8 cellular contexts compared by ENCODE assay signal in genomic region chr20:33444797-33445560, GRCh38. TPM values are rescaled to one million over a fixed set of nuclear protein-coding genes. Genes with fewer than 3 reads are reported as not detected.
DNase-seq lines count a peak whose midpoint lies in the region; ATAC-seq and TF ChIP-seq lines count a peak whose summit lies in the region.

No MANE protein-coding gene starts in this region.

- TF ChIP-seq EP300 in upper lobe of left lung (IDR thresholded peaks at IDR 0.05) = no peak

- TF ChIP-seq CTCF in 22Rv1 (IDR thresholded peaks at IDR 0.05) (peak; percentile 52), HEK293 (tag by site-specific recombination; IDR thresholded peaks at IDR 0.05) (no peak), fibroblast of mammary gland (conservative IDR thresholded peaks at IDR 0.05; ENCODE audit: control insufficient read depth, insufficient read depth, low read depth, low read length) (peak; percentile 23), spleen (IDR thresholded peaks at IDR 0.05 in 8 of 11, conservative IDR thresholded peaks at IDR 0.05 in 3 of 11) (peak in 1 of 11 experiments; percentile 6), upper lobe of left lung (IDR thresholded peaks at IDR 0.05) (no peak)

- H3K4me1 ChIP-seq in HEK293 (ENCODE audit: control insufficient read depth, insufficient read depth, low read length) (no peaks in the 10 kb centered on the region; the same call in 1 of the 2 replicates), spleen (peaks cover 0 to 33% (median 18%) of the 10 kb centered on the region in 6 donors), upper lobe of left lung (peaks cover 8 to 16% (median 12%) of the 10 kb centered on the region in 4 donors)

- ATAC-seq in upper lobe of left lung (ENCODE audit: low FRiP score in 2 of 2) (no peak), GM19351 (IDR thresholded peaks at IDR 0.05; ENCODE audit: unreplicated experiment) (no peak)

- intact Hi-C loops in spleen (cut with DNase I; ENCODE audit: low total_unique reads) = no loop called here

- TF ChIP-seq POLR2A in spleen (IDR thresholded peaks at IDR 0.05) (no peak), upper lobe of left lung (IDR thresholded peaks at IDR 0.05) (no peak)

- H3K9me3 ChIP-seq in HEK293 (ENCODE audit: control insufficient read depth, insufficient read depth, low read depth, low read length) = no peaks in the 10 kb centered on the region
- peaks cover 0 to 6% (median 0%) of the 10 kb centered on the region in 8 donors for H3K9me3 ChIP-seq in spleen
- H3K9me3 ChIP-seq in upper lobe of left lung = no peaks in the 10 kb centered on the region

- H3K4me3 ChIP-seq in HEK293 (ENCODE audit: low read depth, low read length) (no peak overlapping the region), fibroblast of mammary gland (ENCODE audit: control insufficient read depth, low read depth, low read length) (no peak overlapping the region), spleen (peak overlapping the region in 7 of 8 donors; percentile 62 to 88 (median 72)), upper lobe of left lung (peak overlapping the region in 1 of 4 donors; percentile 92)

- no peak overlapping the region for H3K27ac ChIP-seq in 22Rv1
- H3K27ac ChIP-seq in HEK293 (ENCODE audit: extremely low read depth, low read depth, low read length) = no peak overlapping the region
- peak overlapping the region in 6 of 8 donors; percentile 8 to 87 (median 80) for H3K27ac ChIP-seq in spleen
- peak overlapping the region in 1 of 4 donors; percentile 75 for H3K27ac ChIP-seq in upper lobe of left lung

- 43 to 52% (median 50%) methylated on average over 4 of the region's 4 CpGs for WGBS in spleen, 5 donors
- WGBS in upper lobe of left lung, 2 donors = 56 to 63% methylated on average over 4 of the region's 4 CpGs

- CTCF ChIA-PET in HEK293 (lab: Yijun Ruan, JAX) = interaction anchor here (0.6 to 1.2 kb wide), 5 partner anchors 11 to 684 kb away, joined by 3 to 6 read pairs (median 3); no protein-coding TSS in a partner anchor

- POLR2A ChIA-PET in HEK293 (lab: Yijun Ruan, JAX) = interaction anchor here (0.6 to 0.7 kb wide), 2 partner anchors 8 to 39 kb away, joined by 3 to 10 read pairs; no protein-coding TSS in a partner anchor

- H3K27me3 ChIP-seq in spleen (replicated peaks in 1 of 7) (peaks cover 0 to 9% (median 0%) of the 10 kb centered on the region in 7 donors), upper lobe of left lung (no peaks in the 10 kb centered on the region)

- no peaks in the 10 kb centered on the region for H3K36me3 ChIP-seq in HEK293 (ENCODE audit: control insufficient read depth in 2 of 2, insufficient read depth in 1 of 2, low read length in 2 of 2)
- no peaks in the 10 kb centered on the region for H3K36me3 ChIP-seq in spleen
- H3K36me3 ChIP-seq in upper lobe of left lung = no peaks in the 10 kb centered on the region

- peak; percentile 58 for DNase-seq in activated CD4-positive, alpha-beta T cell treated with anti-CD3 and anti-CD28 coated beads for 48 hours
- DNase-seq in fibroblast of mammary gland (ENCODE audit: low read depth) = peak; percentile 22
- no peak for DNase-seq in spleen
- no peak for DNase-seq in upper lobe of left lung
- no peak for DNase-seq in COR-L47 (lab: John Stamatoyannopoulos, UW)

TF ChIP-seq in HEK293, 187 proteins besides CTCF, POLR2A, EP300 and RAD21:
- no peak for TF ChIP-seq ZNF239 (tag by site-specific recombination; IDR thresholded peaks at IDR 0.05)
- TF ChIP-seq ZEB2 (tag by site-specific recombination; IDR thresholded peaks at IDR 0.05) = 0 out of 2 replicates have a peak, but pooled peaks have one; percentile 12
- TF ChIP-seq PRDM1 (tag by site-specific recombination; IDR thresholded peaks at IDR 0.05) = peak; percentile 81
- peak; percentile 44 for TF ChIP-seq OSR2 (tag by site-specific recombination; IDR thresholded peaks at IDR 0.05)
- TF ChIP-seq KLF17 (tag by site-specific recombination; IDR thresholded peaks at IDR 0.05) = no peak
- TF ChIP-seq GLIS1 (tag by site-specific recombination; IDR thresholded peaks at IDR 0.05) = peak; percentile 87
- TF ChIP-seq ZNF654 (tag by site-specific recombination; IDR thresholded peaks at IDR 0.05; ENCODE audit: low read depth) = 0 out of 2 replicates have a peak, but pooled peaks have one; percentile 2
- peak; percentile 55 for TF ChIP-seq ZIC2 (tag by site-specific recombination; IDR thresholded peaks at IDR 0.05)
- no peak for TF ChIP-seq RBAK (tag by site-specific recombination; IDR thresholded peaks at IDR 0.05)

RNA-seq across cellular contexts. Expression of gene SNTA1, which starts 1.4 kb away (rescaled TPM):
- total RNA-seq in spleen (1 to 10 TPM; 2.4 to 8.7 (median 3.9) TPM), upper lobe of left lung (10 to 100 TPM in 3 of 6 donors, 1 to 10 TPM in 3; 8.2 to 23.4 (median 11.3) TPM)
- polyA plus RNA-seq in spleen = 1 to 10 TPM; 4.3 to 6.3 (median 5.9) TPM

RNA-seq across cellular contexts. Expression of gene CDK5RAP1, which starts 43.7 kb away (rescaled TPM):
- total RNA-seq in spleen (10 to 100 TPM; 21.3 to 34.6 (median 33.2) TPM), upper lobe of left lung (10 to 100 TPM; 19.1 to 33.7 (median 25.0) TPM)
- 10 to 100 TPM; 35.6 to 93.0 (median 60.9) TPM for polyA plus RNA-seq in spleen

RNA-seq across cellular contexts. Expression of gene CBFA2T2, which starts 44.9 kb away (rescaled TPM):
- total RNA-seq in spleen (10 to 100 TPM; 17.0 to 25.4 (median 18.9) TPM), upper lobe of left lung (10 to 100 TPM; 10.0 to 35.6 (median 16.2) TPM)
- polyA plus RNA-seq in spleen = 1 to 10 TPM; 3.3 to 6.9 (median 4.8) TPM

Comparison
In these comparisons a context has a peak if more than half of its experiments do, and no peak if none do; other contexts are left out.
1. H3K27ac ChIP-seq: peak in spleen (6 of 8); none in 22Rv1 (single experiment) and HEK293 (single experiment).
2. CTCF ChIP-seq: peak in 22Rv1 (single experiment) and fibroblast of mammary gland (single experiment); none in HEK293 (single experiment) and upper lobe of left lung (0 of 6).
3. H3K4me3 ChIP-seq: peak in spleen (7 of 8); none in HEK293 (single experiment) and fibroblast of mammary gland (single experiment).
4. DNase-seq: peak in activated CD4-positive, alpha-beta T cell treated with anti-CD3 and anti-CD28 coated beads for 48 hours (single experiment) and fibroblast of mammary gland (single experiment); none in spleen (single experiment), upper lobe of left lung (0 of 2) and COR-L47 (single experiment).